8 cellular contexts compared by ENCODE assay signal in the genomic region with DNA sequence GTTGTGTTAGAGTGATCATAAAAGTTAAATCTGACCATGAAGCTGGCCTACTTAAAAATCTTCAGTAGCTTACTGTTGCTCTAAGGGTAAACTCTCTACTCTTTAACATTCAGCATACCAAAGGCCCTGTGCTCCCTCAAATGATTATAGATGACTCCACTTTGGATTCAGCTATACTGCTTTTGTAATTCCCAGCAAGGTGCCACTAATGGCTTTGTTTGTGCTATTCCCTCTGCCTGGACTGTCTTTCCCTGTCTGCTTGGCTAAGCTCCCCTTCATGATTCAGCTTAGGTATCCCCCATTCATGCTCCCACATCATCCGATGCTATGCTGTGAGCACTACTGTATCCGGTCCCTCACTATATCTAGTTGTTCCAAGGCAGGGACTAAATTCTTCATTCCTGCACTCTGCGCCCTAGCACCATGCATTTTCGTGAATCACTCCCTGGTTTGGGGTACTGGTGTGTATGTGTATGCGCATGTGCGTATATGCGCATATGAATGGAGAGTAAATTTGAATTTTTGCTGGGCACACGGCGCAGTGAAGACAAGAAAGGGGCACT. TPM values are rescaled to one million over a fixed set of nuclear protein-coding genes. Genes with fewer than 3 reads are reported as not detected.
DNase-seq lines count a peak whose midpoint lies in the region; ATAC-seq and TF ChIP-seq lines count a peak whose summit lies in the region.

No MANE protein-coding gene starts in this region.

- peaks cover 35% of the 10 kb centered on the region for H3K4me1 Mint-ChIP-seq in activated T-helper 2 cell treated with anti-CD3 and anti-CD28 coated beads, Interferon-gamma antibody, Interleukin-2, Interleukin-4, amounts not matched to agents 10 μg/mL and 5 μg/mL and 100 μg/mL, durations not matched to agents 14 hours and 24 hours and 36 hours (ENCODE audit: low read depth)

- H3K27ac Mint-ChIP-seq in activated T-helper 2 cell treated with anti-CD3 and anti-CD28 coated beads, Interferon-gamma antibody, Interleukin-2, Interleukin-4, amounts not matched to agents 10 μg/mL and 5 μg/mL and 100 μg/mL, durations not matched to agents 14 hours and 24 hours and 36 hours, result peak overlapping the region; percentile 93

- H3K36me3 Mint-ChIP-seq in activated T-helper 2 cell treated with anti-CD3 and anti-CD28 coated beads, Interferon-gamma antibody, Interleukin-2, Interleukin-4, amounts not matched to agents 10 μg/mL and 5 μg/mL and 100 μg/mL, durations not matched to agents 14 hours and 24 hours and 36 hours (ENCODE audit: low read depth), result peaks cover 33% of the 10 kb centered on the region

- no peak for DNase-seq in activated T-helper 2 cell treated with anti-CD3 and anti-CD28 coated beads, Interferon-gamma antibody, Interleukin-2, Interleukin-4, amounts not matched to agents 10 μg/mL and 5 μg/mL and 100 μg/mL, durations not matched to agents 14 hours and 24 hours and 36 hours (ENCODE audit: low spot score)
- DNase-seq in hippocampal formation (lab: John Stamatoyannopoulos, UW) (peak; percentile 40 to 56), spleen (no peak), NCI-H524 (lab: John Stamatoyannopoulos, UW) (no peak), NCI-H128 (lab: John Stamatoyannopoulos, UW; ENCODE audit: unreplicated experiment) (no peak), NK-92 (lab: John Stamatoyannopoulos, UW; ENCODE audit: unreplicated experiment) (no peak)

- peaks cover 0 to 13% (median 0%) of the 10 kb centered on the region in 7 donors for H3K27me3 ChIP-seq in spleen (replicated peaks in 1 of 7)

- TF ChIP-seq POLR2A in spleen (IDR thresholded peaks at IDR 0.05), result no peak

- H3K9me3 ChIP-seq in spleen, result no peaks in the 10 kb centered on the region

- peak; percentile 51 for ATAC-seq in HG02938 (IDR thresholded peaks at IDR 0.05; ENCODE audit: unreplicated experiment)

- H3K4me3 ChIP-seq in GM08714 (ENCODE audit: low read length) (peak overlapping the region; percentile 78), spleen (peak overlapping the region; percentile 46 to 76 (median 58))

- no peak for TF ChIP-seq CTCF in spleen (IDR thresholded peaks at IDR 0.05 in 8 of 11, conservative IDR thresholded peaks at IDR 0.05 in 3 of 11)

- no peaks in the 10 kb centered on the region for H3K9me3 Mint-ChIP-seq in activated T-helper 2 cell treated with anti-CD3 and anti-CD28 coated beads, Interferon-gamma antibody, Interleukin-2, Interleukin-4, amounts not matched to agents 10 μg/mL and 5 μg/mL and 100 μg/mL, durations not matched to agents 14 hours and 24 hours and 36 hours

- peak overlapping the region; percentile 94 for H3K4me3 Mint-ChIP-seq in activated T-helper 2 cell treated with anti-CD3 and anti-CD28 coated beads, Interferon-gamma antibody, Interleukin-2, Interleukin-4, amounts not matched to agents 10 μg/mL and 5 μg/mL and 100 μg/mL, durations not matched to agents 14 hours and 24 hours and 36 hours (ENCODE audit: low read depth)

- H3K4me1 ChIP-seq in spleen, result peaks cover 8 to 47% (median 28%) of the 10 kb centered on the region in 6 donors

- H3K27ac ChIP-seq in spleen, result peak overlapping the region; percentile 70 to 88 (median 86)

- WGBS in spleen, 5 donors, result 1 to 41% (median 4%) methylated on average over 9 of the region's 9 CpGs

- peaks cover 0 to 21% (median 4%) of the 10 kb centered on the region in 6 donors for H3K36me3 ChIP-seq in spleen

- intact Hi-C loops in activated T-helper 2 cell treated with anti-CD3 and anti-CD28 coated beads, Interferon-gamma antibody, Interleukin-2, Interleukin-4, amounts not matched to agents 10 μg/mL and 5 μg/mL and 100 μg/mL, durations not matched to agents 14 hours and 24 hours and 36 hours (cut with micrococcal nuclease), result loop anchor here (5.0 kb wide), 1 partner anchor 1560 kb away; the partner anchor contains the start of gene RLIM
- intact Hi-C loops in spleen (cut with DNase I; ENCODE audit: low total_unique reads), result no loop called here

- H3K27me3 Mint-ChIP-seq in activated T-helper 2 cell treated with anti-CD3 and anti-CD28 coated beads, Interferon-gamma antibody, Interleukin-2, Interleukin-4, amounts not matched to agents 10 μg/mL and 5 μg/mL and 100 μg/mL, durations not matched to agents 14 hours and 24 hours and 36 hours (ENCODE audit: low read depth), result no peaks in the 10 kb centered on the region

RNA-seq across cellular contexts. Expression of gene PBDC1, which starts 0.5 kb away (rescaled TPM):
- 43.8 and 44.2 TPM in 2 replicates for total RNA-seq in activated T-helper 2 cell treated with anti-CD3 and anti-CD28 coated beads, Interferon-gamma antibody, Interleukin-2, Interleukin-4, amounts not matched to agents 10 μg/mL and 5 μg/mL and 100 μg/mL, durations not matched to agents 14 hours and 24 hours and 36 hours
- 10 to 100 TPM; 16.8 to 22.2 (median 20.0) TPM for total RNA-seq in spleen
- polyA plus RNA-seq in spleen, result 10 to 100 TPM; 24.3 to 32.0 (median 26.9) TPM

Comparison
In these comparisons a context has a peak if more than half of its experiments do, and no peak if none do; other contexts are left out.
1. DNase-seq: peak in hippocampal formation (2 of 2); none in activated T-helper 2 cell treated with anti-CD3 and anti-CD28 coated beads, Interferon-gamma antibody, Interleukin-2, Interleukin-4, amounts not matched to agents 10 μg/mL and 5 μg/mL and 100 μg/mL, durations not matched to agents 14 hours and 24 hours and 36 hours (single experiment), spleen (single experiment), NCI-H524 (0 of 2), NCI-H128 (single experiment) and NK-92 (single experiment).